In the genomic region with DNA sequence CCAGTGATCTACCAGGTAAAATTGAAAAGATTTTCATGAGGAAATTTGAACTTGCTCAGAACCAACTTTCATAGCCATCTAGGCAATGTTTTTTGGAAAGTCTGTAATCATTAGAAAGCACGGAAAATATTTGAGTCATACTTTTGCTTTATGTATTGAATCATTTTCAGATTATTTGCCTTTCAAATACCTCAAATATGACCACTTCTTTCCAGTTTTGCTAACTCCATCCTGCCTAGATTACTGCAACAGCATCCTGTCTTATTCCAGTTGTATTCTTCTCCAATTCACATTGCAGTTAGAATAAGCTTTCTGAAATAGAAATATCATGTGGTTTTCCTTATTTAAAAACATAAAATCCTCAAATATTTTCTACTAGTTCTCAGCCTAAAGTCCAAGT, we compare ENCODE assay signal across 14 cellular contexts.
A peak's percentile ranks its signal among the peaks of the same experiment; 100 is the strongest.
DNase-seq lines count a peak whose midpoint lies in the region; ATAC-seq and TF ChIP-seq lines count a peak whose summit lies in the region.
"Had no signal": no experiment of that assay in that cellular context is flagged by ENCODE, and none has a peak within 500 bp of the region (broad histone marks: within the 10 kb centered on the region; RNA-seq: fewer than 3 reads in every experiment).

No MANE protein-coding gene starts in this region.

- peak; percentile 57 for ATAC-seq in IMR-90 (ENCODE audit: low read depth)

- H2BK120ac ChIP-seq in IMR-90 (ENCODE audit: low read depth, low read length) = no peak overlapping the region

- H3K9me3 ChIP-seq in IMR-90 (ENCODE audit: control insufficient read depth, insufficient read depth, low read length) = peaks cover 8% of the 10 kb centered on the region
- H3K9me3 ChIP-seq: HAP-1 had no signal

- H3K4ac ChIP-seq in IMR-90 (ENCODE audit: low read depth, low read length) = no peak overlapping the region

- BruUV-seq in IMR-90 (replicated peaks; lab: Mats Ljungman, UMichigan) = no TSS peak

- no peaks in the 10 kb centered on the region for H3K9me1 ChIP-seq in IMR-90 (ENCODE audit: insufficient read depth, low read length)

- WGBS in IMR-90 (ENCODE audit: extremely low coverage in 2 of 2, insufficient read length in 1 of 2), 2 experiments = no CpG with 5 or more reads among the region's 1 CpG

- DNase-seq in IMR-90 (peak; percentile 80), choroid plexus epithelial cell (ENCODE audit: low read depth) (peak; percentile 31), fibroblast of pulmonary artery (ENCODE audit: low read depth) (peak; percentile 12), globus pallidus (ENCODE audit: low spot score) (no peak), NOMO-1 treated with dmso at 0.1 percent for 144 hours (lab: John Stamatoyannopoulos, UW; ENCODE audit: unreplicated experiment) (no peak), coronary artery (ENCODE audit: low spot score) (no peak)
- no peak for DNase-seq in activated CD8-positive, alpha-beta memory T cell treated with anti-CD3 and anti-CD28 coated beads, Interleukin-2, amount 50 U/mL, for 48 hours
- DNase-seq: DMS153, MV-4-11, NCI-H1417 treated with DMSO at 0.1 percent for 48 hours, NCI-H2029, NCI-H526 had no signal

- no peaks in the 10 kb centered on the region for H3K27me3 ChIP-seq in IMR-90 (ENCODE audit: control insufficient read depth, insufficient read depth, low read length)
- H3K27me3 ChIP-seq: BLaER1 had no signal

- H2BK5ac ChIP-seq in IMR-90 (ENCODE audit: low read depth, low read length, poor library complexity, severe bottlenecking) = peak overlapping the region; percentile 38

- H4K8ac ChIP-seq in IMR-90 (ENCODE audit: low read depth in 2 of 2, low read length in 2 of 2) = no peak overlapping the region

- H2AK5ac ChIP-seq in IMR-90 (ENCODE audit: low read depth, low read length) = no peak overlapping the region

- CTCF ChIA-PET in IMR-90 (lab: Yijun Ruan, JAX) = no interaction called here

- no peak overlapping the region for H3K14ac ChIP-seq in IMR-90 (replicated peaks; ENCODE audit: low read depth, low read length)

- dilution Hi-C loops in IMR-90 (cut with HindIII; ENCODE audit: low sequenced_read_pairs, unreplicated experiment) = no loop called here

- H3K27ac ChIP-seq in IMR-90 (ENCODE audit: insufficient read depth, low read length) (no peak overlapping the region), coronary artery (no peak overlapping the region)
- H3K27ac ChIP-seq: BLaER1 had no signal

- in situ Hi-C loops in IMR-90 (cut with MboI; ENCODE audit: low sequenced_read_pairs) = no loop called here

- no peaks in the 10 kb centered on the region for H3K36me3 ChIP-seq in IMR-90 (ENCODE audit: control insufficient read depth, insufficient read depth, low read length)
- H3K36me3 ChIP-seq: BLaER1, HAP-1 had no signal

- no peak for TF ChIP-seq POLR2A in IMR-90 (IDR thresholded peaks at IDR 0.05; ENCODE audit: low read depth, low read length)

- no peak overlapping the region for H2AK9ac ChIP-seq in IMR-90 (replicated peaks; ENCODE audit: low read depth, low read length, poor library complexity)

- H2BK15ac ChIP-seq in IMR-90 (ENCODE audit: low read depth, low read length) = no peak overlapping the region

- TF ChIP-seq RAD21 in IMR-90 (IDR thresholded peaks at IDR 0.05; ENCODE audit: low read length) = no peak

- no peak overlapping the region for H4K91ac ChIP-seq in IMR-90 (ENCODE audit: insufficient read depth, low read depth, low read length)

- H3K4me1 ChIP-seq in IMR-90 (ENCODE audit: control insufficient read depth, insufficient read depth, low read length) = no peaks in the 10 kb centered on the region
- H3K4me1 ChIP-seq: BLaER1, HAP-1 had no signal

- H3K56ac ChIP-seq in IMR-90 (ENCODE audit: extremely low read depth, insufficient read depth, low read length) = no peak overlapping the region

- intact Hi-C loops in IMR-90 (cut with micrococcal nuclease) = no loop called here

- H3K4me3 ChIP-seq in IMR-90 (ENCODE audit: insufficient read depth, low read depth, low read length) = no peak overlapping the region
- no peak overlapping the region for H3K4me3 ChIP-seq in choroid plexus epithelial cell (ENCODE audit: low read depth, low read length)
- H3K4me3 ChIP-seq in fibroblast of pulmonary artery (replicated peaks; ENCODE audit: low read depth, low read length) = no peak overlapping the region
- no peak overlapping the region for H3K4me3 ChIP-seq in coronary artery
- H3K4me3 ChIP-seq: BLaER1, HAP-1 had no signal

- H4K5ac ChIP-seq in IMR-90 (ENCODE audit: low read depth, low read length) = no peak overlapping the region

- no peak overlapping the region for H3K23ac ChIP-seq in IMR-90 (ENCODE audit: low read depth, low read length)

- H3K9ac ChIP-seq in IMR-90 (ENCODE audit: low read depth, low read length) = no peak overlapping the region
- H3K9ac ChIP-seq: BLaER1 had no signal

- no peak overlapping the region for H2AFZ ChIP-seq in IMR-90 (replicated peaks; ENCODE audit: low read length, poor library complexity)

- POLR2A ChIA-PET in IMR-90 (lab: Charles Lee; ENCODE audit: unreplicated experiment) = no interaction called here

- no peaks in the 10 kb centered on the region for H3K79me1 ChIP-seq in IMR-90 (ENCODE audit: low read depth in 1 of 2, low read length in 2 of 2)

- TF ChIP-seq CTCF in IMR-90 (conservative IDR thresholded peaks at IDR 0.05; ENCODE audit: low read depth, low read length) (no peak), choroid plexus epithelial cell (conservative IDR thresholded peaks at IDR 0.05; ENCODE audit: low read depth, low read length) (no peak), fibroblast of pulmonary artery (IDR thresholded peaks at IDR 0.05; ENCODE audit: low read length, missing control alignments) (no peak), coronary artery (IDR thresholded peaks at IDR 0.05) (no peak)

- no peaks in the 10 kb centered on the region for H4K20me1 ChIP-seq in IMR-90 (ENCODE audit: insufficient read depth, low read length)
- H4K20me1 ChIP-seq: BLaER1 had no signal

- H2BK20ac ChIP-seq in IMR-90 (ENCODE audit: low read depth, low read length) = no peak overlapping the region

- H3K18ac ChIP-seq in IMR-90 (ENCODE audit: low read depth, low read length) = peak overlapping the region; percentile 69; the same call in 1 of the 2 replicates

- H3K4me2 ChIP-seq in IMR-90 (ENCODE audit: low read depth, low read length) = no peak overlapping the region
- H3K4me2 ChIP-seq: BLaER1 had no signal

TF ChIP-seq in IMR-90, 13 proteins besides CTCF, POLR2A, EP300 and RAD21:
- TF ChIP-seq MXI1 (IDR thresholded peaks at IDR 0.05; ENCODE audit: borderline replicate concordance, low read depth, low read length) = no peak
- TF ChIP-seq MAFK (IDR thresholded peaks at IDR 0.05; ENCODE audit: low read depth, low read length) = no peak
- no peak for TF ChIP-seq MAZ (IDR thresholded peaks at IDR 0.05; ENCODE audit: borderline replicate concordance, low read depth, low read length)
- no peak for TF ChIP-seq CEBPB (IDR thresholded peaks at IDR 0.05; ENCODE audit: low read depth, low read length)
- TF ChIP-seq CHD1 (IDR thresholded peaks at IDR 0.05; ENCODE audit: low read depth, low read length) = no peak
- no peak for TF ChIP-seq RFX5 (IDR thresholded peaks at IDR 0.05; ENCODE audit: low read depth, low read length)
- no peak for TF ChIP-seq NFE2L2 (IDR thresholded peaks at IDR 0.05; ENCODE audit: low read depth, low read length)
- TF ChIP-seq, protein P1, sequence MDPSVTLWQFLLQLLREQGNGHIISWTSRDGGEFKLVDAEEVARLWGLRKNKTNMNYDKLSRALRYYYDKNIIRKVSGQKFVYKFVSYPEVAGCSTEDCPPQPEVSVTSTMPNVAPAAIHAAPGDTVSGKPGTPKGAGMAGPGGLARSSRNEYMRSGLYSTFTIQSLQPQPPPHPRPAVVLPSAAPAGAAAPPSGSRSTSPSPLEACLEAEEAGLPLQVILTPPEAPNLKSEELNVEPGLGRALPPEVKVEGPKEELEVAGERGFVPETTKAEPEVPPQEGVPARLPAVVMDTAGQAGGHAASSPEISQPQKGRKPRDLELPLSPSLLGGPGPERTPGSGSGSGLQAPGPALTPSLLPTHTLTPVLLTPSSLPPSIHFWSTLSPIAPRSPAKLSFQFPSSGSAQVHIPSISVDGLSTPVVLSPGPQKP (IDR thresholded peaks at IDR 0.05; ENCODE audit: borderline replicate concordance, low read depth, low read length) = no peak
- TF ChIP-seq BHLHE40 (IDR thresholded peaks at IDR 0.05; ENCODE audit: low read depth, low read length) = no peak
- no peak for TF ChIP-seq RCOR1 (IDR thresholded peaks at IDR 0.05; ENCODE audit: insufficient replicate concordance, low read length)
- no peak for TF ChIP-seq FOS (IDR thresholded peaks at IDR 0.05; ENCODE audit: low read depth, low read length)
- TF ChIP-seq SMC3 (IDR thresholded peaks at IDR 0.05; ENCODE audit: low read depth, low read length) = no peak
- TF ChIP-seq, protein P2, sequence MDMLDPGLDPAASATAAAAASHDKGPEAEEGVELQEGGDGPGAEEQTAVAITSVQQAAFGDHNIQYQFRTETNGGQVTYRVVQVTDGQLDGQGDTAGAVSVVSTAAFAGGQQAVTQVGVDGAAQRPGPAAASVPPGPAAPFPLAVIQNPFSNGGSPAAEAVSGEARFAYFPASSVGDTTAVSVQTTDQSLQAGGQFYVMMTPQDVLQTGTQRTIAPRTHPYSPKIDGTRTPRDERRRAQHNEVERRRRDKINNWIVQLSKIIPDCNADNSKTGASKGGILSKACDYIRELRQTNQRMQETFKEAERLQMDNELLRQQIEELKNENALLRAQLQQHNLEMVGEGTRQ (IDR thresholded peaks at IDR 0.05; ENCODE audit: low read depth, low read length) = no peak

Comparison
In these comparisons a context has a peak if more than half of its experiments do, and no peak if none do; other contexts are left out.
1. DNase-seq: peak in IMR-90 (single experiment), choroid plexus epithelial cell (single experiment) and fibroblast of pulmonary artery (single experiment); none in globus pallidus (single experiment), NOMO-1 treated with dmso at 0.1 percent for 144 hours (single experiment), activated CD8-positive, alpha-beta memory T cell treated with anti-CD3 and anti-CD28 coated beads, Interleukin-2, amount 50 U/mL, for 48 hours (single experiment) and coronary artery (single experiment).